ENCODE assay signal across 8 cellular contexts in genomic region chrX:70444326-70445196, GRCh38. TPM values are rescaled to one million over a fixed set of nuclear protein-coding genes. Genes with fewer than 3 reads are reported as not detected.
DNase-seq lines count a peak whose midpoint lies in the region; ATAC-seq and TF ChIP-seq lines count a peak whose summit lies in the region.

TSS of gene DLG3 (plus strand) at chrX:70444835. CDS start at chrX:70445202, 367 bp downstream.

- H3K9me3 ChIP-seq in OCI-LY1 (ENCODE audit: low read length) (no peaks in the 10 kb centered on the region), colonic mucosa (no peaks in the 10 kb centered on the region), lung (ENCODE audit: control insufficient read depth in 2 of 2, insufficient read depth in 1 of 2, low read length in 1 of 2) (peaks cover 0 to 7% of the 10 kb centered on the region in 2 donors), upper lobe of right lung (no peaks in the 10 kb centered on the region)

- H3K9me2 ChIP-seq in OCI-LY1 (ENCODE audit: low read depth, low read length): no peaks in the 10 kb centered on the region

- ATAC-seq in lung (ENCODE audit: insufficient read depth, low FRiP score): no peak
- ATAC-seq in upper lobe of right lung: peak; percentile 41
- no peak for ATAC-seq in HG02973 (IDR thresholded peaks at IDR 0.05; ENCODE audit: unreplicated experiment)

- H3K27me3 ChIP-seq in OCI-LY1 (ENCODE audit: insufficient read depth, low read length) (no peaks in the 10 kb centered on the region), colonic mucosa (peaks cover 20% of the 10 kb centered on the region), lung (ENCODE audit: control insufficient read depth, insufficient read depth) (peaks cover 9% of the 10 kb centered on the region), upper lobe of right lung (peaks cover 5% of the 10 kb centered on the region)

- H4K20me1 ChIP-seq in OCI-LY1 (ENCODE audit: insufficient read depth, low read length): no peaks in the 10 kb centered on the region

- no peaks in the 10 kb centered on the region for H3K4me1 ChIP-seq in OCI-LY1 (ENCODE audit: insufficient read depth, low read length, severe bottlenecking)
- H3K4me1 ChIP-seq in colonic mucosa: no peaks in the 10 kb centered on the region
- peaks cover 0 to 3% of the 10 kb centered on the region in 2 donors for H3K4me1 ChIP-seq in lung (ENCODE audit: control insufficient read depth in 2 of 2, insufficient read depth in 2 of 2, low read length in 2 of 2)
- no peaks in the 10 kb centered on the region for H3K4me1 ChIP-seq in upper lobe of right lung

- H3K4me3 ChIP-seq in OCI-LY1 (ENCODE audit: low read depth, low read length, poor library complexity, severe bottlenecking): peak within 1 kb of the TSS; percentile 27
- no peak within 1 kb of the TSS for H3K4me3 ChIP-seq in colonic mucosa
- no peak within 1 kb of the TSS for H3K4me3 ChIP-seq in lung
- H3K4me3 ChIP-seq in upper lobe of right lung: peak within 1 kb of the TSS; percentile 10

- no peaks in the 10 kb centered on the region for H3K36me3 ChIP-seq in OCI-LY1 (ENCODE audit: insufficient read depth, low read length)
- no peaks in the 10 kb centered on the region for H3K36me3 ChIP-seq in colonic mucosa
- H3K36me3 ChIP-seq in lung (ENCODE audit: control insufficient read depth in 2 of 2, insufficient read depth in 2 of 2, low read length in 2 of 2): no peaks in the 10 kb centered on the region
- no peaks in the 10 kb centered on the region for H3K36me3 ChIP-seq in upper lobe of right lung

- intact Hi-C loops in colonic mucosa (cut with DNase I) (no loop called here), upper lobe of right lung (cut with DNase I) (no loop called here)

- H3K79me2 ChIP-seq in OCI-LY1 (ENCODE audit: insufficient read depth, low read length): no peaks in the 10 kb centered on the region

- peak; percentile 46 for DNase-seq in stimulated activated CD4-positive, alpha-beta T cell treated with anti-CD3 and anti-CD28 coated beads, Interleukin-15, amount 100 ng/mL, for 24 hours
- DNase-seq in stimulated activated CD4-positive, alpha-beta T cell treated with anti-CD3 and anti-CD28 coated beads, Interleukin-12 subunit alpha, Interleukin-12 subunit beta, amount 100 ng/mL, for 4 hours: no peak
- DNase-seq in colonic mucosa (no peak), lung (ENCODE audit: low spot score) (no peak), upper lobe of right lung (no peak), NK-92 (lab: John Stamatoyannopoulos, UW; ENCODE audit: unreplicated experiment) (no peak)

- H3K27ac ChIP-seq in OCI-LY1 (ENCODE audit: low read depth, low read length, poor library complexity, severe bottlenecking) (no peak within 1 kb of the TSS), colonic mucosa (no peak within 1 kb of the TSS), lung (ENCODE audit: low read depth in 1 of 2, low read length in 1 of 2) (no peak within 1 kb of the TSS), upper lobe of right lung (no peak within 1 kb of the TSS)

- no peaks in the 10 kb centered on the region for H3F3A ChIP-seq in OCI-LY1 (ENCODE audit: insufficient read depth, low read length)

- no peak within 1 kb of the TSS for H3K9ac ChIP-seq in OCI-LY1 (ENCODE audit: low read length)
- H3K9ac ChIP-seq in colonic mucosa (ENCODE audit: low read depth in 2 of 2, low read length in 2 of 2): no peak within 1 kb of the TSS

- peak within 1 kb of the TSS; percentile 23; the same call in 1 of the 2 replicates for H3K4me2 ChIP-seq in OCI-LY1 (ENCODE audit: low read length)

- H2AFZ ChIP-seq in OCI-LY1 (ENCODE audit: low read length): no peak within 1 kb of the TSS

- TF ChIP-seq CTCF in OCI-LY1 (IDR thresholded peaks at IDR 0.05; ENCODE audit: low read length) (no peak), colonic mucosa (IDR thresholded peaks at IDR 0.05) (no peak), lung (IDR thresholded peaks at IDR 0.05; ENCODE audit: control extremely low read depth, extremely low read depth) (no peak), upper lobe of right lung (IDR thresholded peaks at IDR 0.05) (no peak)

- WGBS in lung, 2 donors: 13 to 32% methylated on average over 16 to 55 of the region's 55 CpGs

RNA-seq across cellular contexts. Expression of gene DLG3, which starts in this region (rescaled TPM):
- total RNA-seq in colonic mucosa (10 to 100 TPM; 68.9 to 78.9 TPM), lung (10 to 100 TPM; 26.7 to 31.5 TPM), upper lobe of right lung (24.4 TPM)
- 10 to 100 TPM in 1 of 2 donors, 1 to 10 TPM in 1; 9.3 to 10.5 TPM for polyA plus RNA-seq in lung

Comparison
In these comparisons a context has a peak if more than half of its experiments do, and no peak if none do; other contexts are left out.
1. H3K4me3 ChIP-seq: peak in OCI-LY1 (single experiment) and upper lobe of right lung (single experiment); none in colonic mucosa (single experiment) and lung (single experiment).